ENCODE assay signal across 31 cellular contexts in the genomic region with DNA sequence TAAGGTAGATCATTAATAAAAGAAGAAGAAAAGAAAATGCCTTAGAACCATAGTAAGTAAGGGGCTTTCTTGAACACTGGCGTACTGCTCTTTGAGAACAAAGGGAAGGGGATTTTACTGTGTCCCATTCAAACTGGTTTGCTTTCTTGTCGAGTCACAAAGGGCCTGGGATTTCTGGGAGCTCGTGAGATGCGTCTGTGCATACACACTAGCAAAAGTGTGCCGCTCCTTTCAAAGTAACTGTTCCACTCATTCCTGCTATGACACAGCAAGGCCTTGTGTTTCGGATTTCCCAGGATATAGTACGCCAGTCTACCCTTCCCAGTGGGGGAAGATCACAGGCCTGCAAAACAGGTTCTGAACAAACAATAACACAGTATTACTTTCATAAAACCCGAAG.
DNase-seq lines count a peak whose midpoint lies in the region; ATAC-seq, FAIRE-seq and TF ChIP-seq lines count a peak whose summit lies in the region.
"Had no signal": no experiment of that assay in that cellular context is flagged by ENCODE, and none has a peak within 500 bp of the region (broad histone marks: within the 10 kb centered on the region; RNA-seq: fewer than 3 reads in every experiment).

No MANE protein-coding gene starts in this region.

- H2AFZ ChIP-seq in IMR-90 (replicated peaks; ENCODE audit: low read length, poor library complexity): no peak overlapping the region

- 100% methylated on average over 1 of the region's 8 CpGs; no CpG with 5 or more reads in 1 of the 2 experiments for WGBS in IMR-90 (ENCODE audit: extremely low coverage in 2 of 2, insufficient read length in 1 of 2), 2 experiments
- 82 to 91% methylated on average over 7 to 8 of the region's 8 CpGs for WGBS in endodermal cell (ENCODE audit: insufficient coverage in 1 of 2, insufficient read length in 1 of 2), 2 experiments
- no CpG with 5 or more reads among the region's 8 CpGs for WGBS in mesendoderm (ENCODE audit: extremely low coverage, insufficient coverage, low lambda C conversion rate)
- WGBS in prostate gland: 57% methylated on average over 8 of the region's 8 CpGs
- 78 to 87% methylated on average over 7 to 8 of the region's 8 CpGs for WGBS in transverse colon (ENCODE audit: low coverage in 1 of 2), 2 donors

- no peaks in the 10 kb centered on the region for H3K9me3 ChIP-seq in IMR-90 (ENCODE audit: control insufficient read depth, insufficient read depth, low read length)
- no peaks in the 10 kb centered on the region for H3K9me3 ChIP-seq in endodermal cell (ENCODE audit: control insufficient read depth, low read length)
- no peaks in the 10 kb centered on the region for H3K9me3 ChIP-seq in prostate gland
- H3K9me3 ChIP-seq in transverse colon: no peaks in the 10 kb centered on the region
- H3K9me3 ChIP-seq: BLaER1 treated with 17β-estradiol and CSF1 and Interleukin-3, amounts not matched to agents 10 nM and 100 nM; Caco-2; mucosa of descending colon; SJCRH30 had no signal

- in situ Hi-C loops in IMR-90 (cut with MboI; ENCODE audit: low sequenced_read_pairs): no loop called here
- in situ Hi-C loops in transverse colon (cut with MboI; ENCODE audit: low pct_ligation_motif_present in 1 of 4, low pct_unique_long_range_greater_than_20kb in 1 of 4, low sequenced_read_pairs in 3 of 4): loop anchor here in 1 of 4 donors (25.0 kb wide), 1 partner anchor 105 kb away; a partner anchor contains a TSS

- H2AK5ac ChIP-seq in IMR-90 (ENCODE audit: low read depth, low read length) (no peak overlapping the region), mesendoderm (ENCODE audit: low read length) (no peak overlapping the region)

- peaks cover 43% of the 10 kb centered on the region for H3K36me3 Mint-ChIP-seq in endodermal cell (ENCODE audit: low read depth)

- H3K79me1 ChIP-seq in IMR-90 (ENCODE audit: low read depth in 1 of 2, low read length in 2 of 2) (peaks cover 35 to 61% of the 10 kb centered on the region in 2 experiments), mesendoderm (ENCODE audit: low read length) (peaks cover 6% of the 10 kb centered on the region)

- H3K9me1 ChIP-seq in IMR-90 (ENCODE audit: insufficient read depth, low read length): 0 out of 2 replicates have a peak, but pooled peaks cover 4% of the 10 kb centered on the region

- DNase-seq in IMR-90: no peak
- no peak for DNase-seq in endodermal cell
- no peak for DNase-seq in mesendoderm
- peak; percentile 17 for DNase-seq in prostate gland (ENCODE audit: low spot score)
- no peak for DNase-seq in transverse colon
- DNase-seq in medulla oblongata (ENCODE audit: extremely low spot score): no peak
- DNase-seq in GM19239 (ENCODE audit: insufficient read length, low spot score): no peak
- DNase-seq: activated CD4-positive, alpha-beta memory T cell treated with anti-CD3 and anti-CD28 coated beads for 36 hours; activated CD8-positive, alpha-beta memory T cell treated with anti-CD3 and anti-CD28 coated beads, Interleukin-2, amount 50 U/mL, for 48 hours; anterior cingulate cortex; Caco-2; erythroblast; hypothalamus; mucosa of descending colon; NCI-H1436; NCI-H2171; NCI-H524 treated with DMSO at 0.1 percent for 48 hours; SJCRH30; small intestine; stimulated activated CD4-positive, alpha-beta T cell treated with anti-CD3 and anti-CD28 coated beads, Interleukin-2, amount 100 ng/mL, for 24 hours; T-cell had no signal

- H4K8ac ChIP-seq in IMR-90 (ENCODE audit: low read depth in 2 of 2, low read length in 2 of 2) (no peak overlapping the region), mesendoderm (ENCODE audit: low read depth, low read length) (no peak overlapping the region)

- H3K4me3 ChIP-seq in IMR-90 (ENCODE audit: insufficient read depth, low read depth, low read length) (no peak overlapping the region), endodermal cell (ENCODE audit: low read length) (no peak overlapping the region), mesendoderm (ENCODE audit: low read length) (no peak overlapping the region), prostate gland (no peak overlapping the region), transverse colon (no peak overlapping the region)
- H3K4me3 ChIP-seq: BLaER1 treated with 17β-estradiol and CSF1 and Interleukin-3, amounts not matched to agents 10 nM and 100 nM; GM12878; K562; mucosa of descending colon; SJCRH30 had no signal

- H3K9ac ChIP-seq in IMR-90 (ENCODE audit: low read depth, low read length) (no peak overlapping the region), endodermal cell (ENCODE audit: extremely low read depth, low read length, poor library complexity, severe bottlenecking) (no peak overlapping the region), mesendoderm (ENCODE audit: low read length) (no peak overlapping the region)
- H3K9ac ChIP-seq: BLaER1 treated with 17β-estradiol and CSF1 and Interleukin-3, amounts not matched to agents 10 nM and 100 nM had no signal

- H3K27ac Mint-ChIP-seq in endodermal cell: peak overlapping the region; percentile 91
- H3K27ac Mint-ChIP-seq: activated CD4-positive, alpha-beta memory T cell treated with anti-CD3 and anti-CD28 coated beads for 36 hours; activated naive CD4-positive, alpha-beta T cell treated with anti-CD3 and anti-CD28 coated beads, Interleukin-2, amount 50 U/mL, for 72 hours; activated T-helper 2 cell treated with anti-CD3 and anti-CD28 coated beads, Interferon-gamma antibody, Interleukin-2, Interleukin-4, amounts not matched to agents 10 μg/mL and 5 μg/mL and 100 μg/mL, durations not matched to agents 14 hours and 24 hours and 36 hours; T-cell had no signal

- FAIRE-seq in GM19239 (lab: Jason Lieb, UNC): no peak
- FAIRE-seq: frontal cortex, GM12878, K562, keratinocyte, RCC 7860, small intestine, urothelium cell line had no signal

- H3K4ac ChIP-seq in IMR-90 (ENCODE audit: low read depth, low read length) (no peak overlapping the region), mesendoderm (ENCODE audit: low read depth, low read length) (no peak overlapping the region)

- H2BK15ac ChIP-seq in IMR-90 (ENCODE audit: low read depth, low read length) (no peak overlapping the region), mesendoderm (replicated peaks; ENCODE audit: low read depth) (no peak overlapping the region)

- no peaks in the 10 kb centered on the region for H3K9me3 Mint-ChIP-seq in endodermal cell
- H3K9me3 Mint-ChIP-seq: activated CD4-positive, alpha-beta memory T cell treated with anti-CD3 and anti-CD28 coated beads for 36 hours; activated naive CD4-positive, alpha-beta T cell treated with anti-CD3 and anti-CD28 coated beads, Interleukin-2, amount 50 U/mL, for 72 hours; activated T-helper 2 cell treated with anti-CD3 and anti-CD28 coated beads, Interferon-gamma antibody, Interleukin-2, Interleukin-4, amounts not matched to agents 10 μg/mL and 5 μg/mL and 100 μg/mL, durations not matched to agents 14 hours and 24 hours and 36 hours; T-cell had no signal

- no peak overlapping the region for H2AK9ac ChIP-seq in IMR-90 (replicated peaks; ENCODE audit: low read depth, low read length, poor library complexity)

- H3K23ac ChIP-seq in IMR-90 (ENCODE audit: low read depth, low read length) (no peak overlapping the region), mesendoderm (ENCODE audit: low read length) (no peak overlapping the region)

- peaks cover 4% of the 10 kb centered on the region for H3K4me1 Mint-ChIP-seq in endodermal cell
- H3K4me1 Mint-ChIP-seq: T-cell had no signal

- H3K27me3 Mint-ChIP-seq in endodermal cell (ENCODE audit: insufficient read depth): no peaks in the 10 kb centered on the region
- H3K27me3 Mint-ChIP-seq: activated CD4-positive, alpha-beta memory T cell treated with anti-CD3 and anti-CD28 coated beads for 36 hours; T-cell had no signal

- no peak for TF ChIP-seq CTCF in IMR-90 (conservative IDR thresholded peaks at IDR 0.05; ENCODE audit: low read depth, low read length)
- no peak for TF ChIP-seq CTCF in endodermal cell (conservative IDR thresholded peaks at IDR 0.05)
- no peak for TF ChIP-seq CTCF in prostate gland (IDR thresholded peaks at IDR 0.05)
- TF ChIP-seq CTCF in transverse colon (IDR thresholded peaks at IDR 0.05): no peak

- H3K79me2 ChIP-seq in mesendoderm (ENCODE audit: control insufficient read depth, insufficient read depth, low read length): no peaks in the 10 kb centered on the region

- peaks cover under 1% of the 10 kb centered on the region; the same call in 1 of the 2 replicates for H3K4me1 ChIP-seq in IMR-90 (ENCODE audit: control insufficient read depth, insufficient read depth, low read length)
- H3K4me1 ChIP-seq in endodermal cell (ENCODE audit: control insufficient read depth, insufficient read depth, low read length): no peaks in the 10 kb centered on the region
- no peaks in the 10 kb centered on the region for H3K4me1 ChIP-seq in mesendoderm (ENCODE audit: control insufficient read depth, low read depth, low read length)
- H3K4me1 ChIP-seq in prostate gland (replicated peaks): no peaks in the 10 kb centered on the region
- H3K4me1 ChIP-seq in transverse colon: no peaks in the 10 kb centered on the region
- H3K4me1 ChIP-seq: BLaER1 treated with 17β-estradiol and CSF1 and Interleukin-3, amounts not matched to agents 10 nM and 100 nM; Caco-2; SJCRH30 had no signal

- H2BK120ac ChIP-seq in IMR-90 (ENCODE audit: low read depth, low read length) (no peak overlapping the region), mesendoderm (ENCODE audit: low read depth, low read length) (no peak overlapping the region)

- 0 out of 2 replicates have a peak overlapping the region, but pooled peaks have one; percentile 25 for H3K27ac ChIP-seq in IMR-90 (ENCODE audit: insufficient read depth, low read length)
- peak overlapping the region; percentile 94 for H3K27ac ChIP-seq in endodermal cell (ENCODE audit: low read depth, low read length)
- H3K27ac ChIP-seq in mesendoderm (ENCODE audit: low read depth, low read length): peak overlapping the region; percentile 46
- H3K27ac ChIP-seq in prostate gland: peak overlapping the region in 1 of 2 donors; percentile 14
- H3K27ac ChIP-seq in transverse colon: no peak overlapping the region
- H3K27ac ChIP-seq: BLaER1 treated with 17β-estradiol and CSF1 and Interleukin-3, amounts not matched to agents 10 nM and 100 nM; SJCRH30 had no signal

- ATAC-seq in IMR-90 (ENCODE audit: low read depth): no peak
- ATAC-seq: activated CD4-positive, CD25-positive, alpha-beta regulatory T cell treated with anti-CD3 and anti-CD28 coated beads, Interleukin-2, amount 50 U/mL, for 24 hours; activated naive CD4-positive, alpha-beta T cell treated with anti-CD3 and anti-CD28 coated beads, Interleukin-2, amount 50 U/mL, for 72 hours; GM12878; K562; mucosa of descending colon; T-cell had no signal

- H3K56ac ChIP-seq in IMR-90 (ENCODE audit: extremely low read depth, insufficient read depth, low read length) (no peak overlapping the region), mesendoderm (ENCODE audit: low read length) (no peak overlapping the region)

- H3K14ac ChIP-seq in IMR-90 (replicated peaks; ENCODE audit: low read depth, low read length): no peak overlapping the region

- H2BK20ac ChIP-seq in IMR-90 (ENCODE audit: low read depth, low read length): no peak overlapping the region

- no peak overlapping the region for H4K91ac ChIP-seq in IMR-90 (ENCODE audit: insufficient read depth, low read depth, low read length)

- no peaks in the 10 kb centered on the region for H4K20me1 ChIP-seq in IMR-90 (ENCODE audit: insufficient read depth, low read length)
- H4K20me1 ChIP-seq: BLaER1 treated with 17β-estradiol and CSF1 and Interleukin-3, amounts not matched to agents 10 nM and 100 nM had no signal

- H3K36me3 ChIP-seq in IMR-90 (ENCODE audit: control insufficient read depth, insufficient read depth, low read length): peaks cover 44% of the 10 kb centered on the region
- peaks cover 52% of the 10 kb centered on the region for H3K36me3 ChIP-seq in endodermal cell (ENCODE audit: control insufficient read depth, insufficient read depth, low read length)
- peaks cover 9% of the 10 kb centered on the region for H3K36me3 ChIP-seq in mesendoderm (ENCODE audit: control insufficient read depth, insufficient read depth, low read length)
- peaks cover 0 to 7% of the 10 kb centered on the region in 2 donors for H3K36me3 ChIP-seq in prostate gland
- peaks cover 0 to 33% (median 13%) of the 10 kb centered on the region in 4 donors for H3K36me3 ChIP-seq in transverse colon

- no peak overlapping the region for H3K4me3 Mint-ChIP-seq in endodermal cell
- H3K4me3 Mint-ChIP-seq: activated CD4-positive, alpha-beta memory T cell treated with anti-CD3 and anti-CD28 coated beads for 36 hours; T-cell had no signal

- no peak for TF ChIP-seq RAD21 in IMR-90 (IDR thresholded peaks at IDR 0.05; ENCODE audit: low read length)

- H2BK5ac ChIP-seq in IMR-90 (ENCODE audit: low read depth, low read length, poor library complexity, severe bottlenecking) (no peak overlapping the region), mesendoderm (ENCODE audit: low read length) (no peak overlapping the region)

- TF ChIP-seq POLR2A in IMR-90 (IDR thresholded peaks at IDR 0.05; ENCODE audit: low read depth, low read length) (no peak), prostate gland (IDR thresholded peaks at IDR 0.05) (no peak), transverse colon (IDR thresholded peaks at IDR 0.05) (no peak)

- POLR2A ChIA-PET in IMR-90 (lab: Charles Lee; ENCODE audit: unreplicated experiment): no interaction called here

- no peak overlapping the region for H3K18ac ChIP-seq in IMR-90 (ENCODE audit: low read depth, low read length)
- H3K18ac ChIP-seq in mesendoderm (ENCODE audit: low read length): no peak overlapping the region

- H4K5ac ChIP-seq in IMR-90 (ENCODE audit: low read depth, low read length): 0 out of 2 replicates have a peak overlapping the region, but pooled peaks have one; percentile 12
- no peak overlapping the region for H4K5ac ChIP-seq in mesendoderm (ENCODE audit: low read length)

- no peaks in the 10 kb centered on the region for H3K27me3 ChIP-seq in IMR-90 (ENCODE audit: control insufficient read depth, insufficient read depth, low read length)
- H3K27me3 ChIP-seq in endodermal cell (ENCODE audit: control insufficient read depth, insufficient read depth, low read length, poor library complexity, severe bottlenecking): no peaks in the 10 kb centered on the region
- H3K27me3 ChIP-seq in mesendoderm (ENCODE audit: insufficient read depth, low read length, poor library complexity): no peaks in the 10 kb centered on the region
- no peaks in the 10 kb centered on the region for H3K27me3 ChIP-seq in prostate gland (replicated peaks; ENCODE audit: insufficient read depth)
- no peaks in the 10 kb centered on the region for H3K27me3 ChIP-seq in transverse colon
- H3K27me3 ChIP-seq: BLaER1 treated with 17β-estradiol and CSF1 and Interleukin-3, amounts not matched to agents 10 nM and 100 nM; SJCRH30 had no signal

- no TSS peak for BruUV-seq in IMR-90 (replicated peaks; lab: Mats Ljungman, UMichigan)

- TF ChIP-seq EP300 in transverse colon (IDR thresholded peaks at IDR 0.05; ENCODE audit: low read depth): no peak

- CTCF ChIA-PET in IMR-90 (lab: Yijun Ruan, JAX): no interaction called here

- dilution Hi-C loops in IMR-90 (cut with HindIII; ENCODE audit: low sequenced_read_pairs, unreplicated experiment): no loop called here

- intact Hi-C loops in IMR-90 (cut with micrococcal nuclease): no loop called here
- intact Hi-C loops in prostate gland (cut with DNase I): no loop called here
- intact Hi-C loops in transverse colon (cut with DNase I; ENCODE audit: low total_unique reads): no loop called here

- H3K4me2 ChIP-seq in IMR-90 (ENCODE audit: low read depth, low read length) (no peak overlapping the region), mesendoderm (ENCODE audit: low read length) (no peak overlapping the region)
- H3K4me2 ChIP-seq: BLaER1 treated with 17β-estradiol and CSF1 and Interleukin-3, amounts not matched to agents 10 nM and 100 nM had no signal

Comparison
In these comparisons a context has a peak if more than half of its experiments do, and no peak if none do; other contexts are left out.
1. H3K27ac ChIP-seq: peak in IMR-90 (single experiment), endodermal cell (single experiment) and mesendoderm (single experiment); none in transverse colon (0 of 4).